7 cellular contexts compared by ENCODE assay signal in genomic region chr10:25113231-25114035, GRCh38.
DNase-seq lines count a peak whose midpoint lies in the region; TF ChIP-seq lines count a peak whose summit lies in the region.

No MANE protein-coding gene starts in this region.

- WGBS in adrenal gland, 4 donors: 18 to 24% (median 19%) methylated on average over 10 to 13 of the region's 13 CpGs
- WGBS in prostate gland: 16% methylated on average over 13 of the region's 13 CpGs

- H3K4me1 ChIP-seq in adrenal gland (replicated peaks in 1 of 2) (no peaks in the 10 kb centered on the region), left ventricle myocardium inferior (peaks cover 5% of the 10 kb centered on the region), prostate gland (replicated peaks) (no peaks in the 10 kb centered on the region)

- TF ChIP-seq CTCF in GM12873 (IDR thresholded peaks at IDR 0.05; ENCODE audit: insufficient read depth, low read depth, low read length, missing control alignments) (peak; percentile 86), LNCAP (IDR thresholded peaks at IDR 0.05) (peak; percentile 82), adrenal gland (IDR thresholded peaks at IDR 0.05) (peak; percentile 53 to 72 (median 68)), left ventricle myocardium inferior (IDR thresholded peaks at IDR 0.05; ENCODE audit: borderline replicate concordance) (peak; percentile 79), prostate gland (IDR thresholded peaks at IDR 0.05) (peak in 3 of 4 experiments; percentile 59 to 77 (median 59))

- H3K4me3 ChIP-seq in H7 (ENCODE audit: insufficient read depth, low read depth, low read length) (no peak overlapping the region), adrenal gland (no peak overlapping the region), left ventricle myocardium inferior (no peak overlapping the region), prostate gland (no peak overlapping the region)

- H3K9me3 ChIP-seq in adrenal gland (replicated peaks in 1 of 3): no peaks in the 10 kb centered on the region
- no peaks in the 10 kb centered on the region for H3K9me3 ChIP-seq in left ventricle myocardium inferior (replicated peaks)
- no peaks in the 10 kb centered on the region for H3K9me3 ChIP-seq in prostate gland

- TF ChIP-seq POLR2A in adrenal gland (IDR thresholded peaks at IDR 0.05) (no peak), prostate gland (IDR thresholded peaks at IDR 0.05) (no peak)

- DNase-seq in H7 (peak; percentile 58), OCI-M1 (lab: John Stamatoyannopoulos, UW) (peak; percentile 85), adrenal gland (peak; percentile 71 to 93 (median 85)), left ventricle myocardium inferior (peak; percentile 61), prostate gland (ENCODE audit: low spot score) (peak; percentile 71)

- H3K27me3 ChIP-seq in H7 (ENCODE audit: control insufficient read depth, insufficient read depth, low read length): no peaks in the 10 kb centered on the region
- H3K27me3 ChIP-seq in adrenal gland: peaks cover 4% of the 10 kb centered on the region
- peaks cover 33% of the 10 kb centered on the region for H3K27me3 ChIP-seq in left ventricle myocardium inferior (ENCODE audit: low read depth)
- no peaks in the 10 kb centered on the region for H3K27me3 ChIP-seq in prostate gland (replicated peaks; ENCODE audit: insufficient read depth)

- H3K36me3 ChIP-seq in H7 (replicated peaks; ENCODE audit: control insufficient read depth, insufficient read depth, low read length) (no peaks in the 10 kb centered on the region), adrenal gland (replicated peaks in 1 of 2) (no peaks in the 10 kb centered on the region), left ventricle myocardium inferior (no peaks in the 10 kb centered on the region), prostate gland (no peaks in the 10 kb centered on the region)

- intact Hi-C loops in adrenal gland (cut with DNase I) (loop anchor here in 1 of 2 donors (5.0 kb wide), 1 partner anchor 114 kb away; no protein-coding TSS in a partner anchor), left ventricle myocardium inferior (cut with micrococcal nuclease) (no loop called here), prostate gland (cut with DNase I) (loop anchor here (1.0 kb wide), 1 partner anchor 569 kb away; no protein-coding TSS in a partner anchor)

- no peak overlapping the region for H3K27ac ChIP-seq in adrenal gland
- H3K27ac ChIP-seq in left ventricle myocardium inferior (replicated peaks): no peak overlapping the region
- no peak overlapping the region for H3K27ac ChIP-seq in prostate gland
